In genomic region chr9:128203024-128203841, GRCh38 we compare ENCODE assay signal across 8 cellular contexts. TPM values are rescaled to one million over a fixed set of nuclear protein-coding genes. Genes with fewer than 3 reads are reported as not detected.
DNase-seq lines count a peak whose midpoint lies in the region; ATAC-seq lines count a peak whose summit lies in the region.

Gene DNM1, plus strand, starts transcription at chr9:128203379. Its CDS starts 92 bp downstream, at chr9:128203471.

- H3K9me3 ChIP-seq in endocrine pancreas (ENCODE audit: control insufficient read depth, low read length): no peaks in the 10 kb centered on the region

- peak within 1 kb of the TSS; percentile 93 for H3K56ac ChIP-seq in mesendoderm (ENCODE audit: low read length)

- H3K79me2 ChIP-seq in mesendoderm (ENCODE audit: control insufficient read depth, insufficient read depth, low read length): no peaks in the 10 kb centered on the region

- peak; percentile 71 for ATAC-seq in HG03097 (IDR thresholded peaks at IDR 0.05; ENCODE audit: low FRiP score, unreplicated experiment)

- H2AK5ac ChIP-seq in mesendoderm (ENCODE audit: low read length): no peak within 1 kb of the TSS

- no peak within 1 kb of the TSS for H3K23ac ChIP-seq in mesendoderm (ENCODE audit: low read length)

- peak within 1 kb of the TSS; percentile 81 for H3K4me2 ChIP-seq in mesendoderm (ENCODE audit: low read length)

- H3K79me1 ChIP-seq in mesendoderm (ENCODE audit: low read length): no peaks in the 10 kb centered on the region

- peak within 1 kb of the TSS; percentile 35 for H2BK5ac ChIP-seq in mesendoderm (ENCODE audit: low read length)

- peak within 1 kb of the TSS; percentile 15 for H2BK120ac ChIP-seq in mesendoderm (ENCODE audit: low read depth, low read length)

- peak within 1 kb of the TSS; percentile 37 for H3K4ac ChIP-seq in mesendoderm (ENCODE audit: low read depth, low read length)

- H3K4me3 ChIP-seq in endocrine pancreas (ENCODE audit: control insufficient read depth, insufficient read depth, low read length): no peak within 1 kb of the TSS
- H3K4me3 ChIP-seq in mesendoderm (ENCODE audit: low read length): peak within 1 kb of the TSS; percentile 73

- no CpG with 5 or more reads among the region's 91 CpGs for WGBS in mesendoderm (ENCODE audit: extremely low coverage, insufficient coverage, low lambda C conversion rate)

- peak within 1 kb of the TSS; percentile 84 for H3K27ac ChIP-seq in mesendoderm (ENCODE audit: low read depth, low read length)

- H3K18ac ChIP-seq in mesendoderm (ENCODE audit: low read length): peak within 1 kb of the TSS; percentile 33

- peak within 1 kb of the TSS; percentile 83 for H3K9ac ChIP-seq in endocrine pancreas (ENCODE audit: control insufficient read depth, insufficient read depth, low read length)
- H3K9ac ChIP-seq in mesendoderm (ENCODE audit: low read length): peak within 1 kb of the TSS; percentile 85

- H3K36me3 ChIP-seq in endocrine pancreas (ENCODE audit: control insufficient read depth, insufficient read depth, low read length) (no peaks in the 10 kb centered on the region), mesendoderm (ENCODE audit: control insufficient read depth, insufficient read depth, low read length) (no peaks in the 10 kb centered on the region)

- H2BK15ac ChIP-seq in mesendoderm (replicated peaks; ENCODE audit: low read depth): no peak within 1 kb of the TSS

- H3K27me3 ChIP-seq in endocrine pancreas (ENCODE audit: control insufficient read depth, insufficient read depth, low read length): no peaks in the 10 kb centered on the region
- no peaks in the 10 kb centered on the region for H3K27me3 ChIP-seq in mesendoderm (ENCODE audit: insufficient read depth, low read length, poor library complexity)

- H4K8ac ChIP-seq in mesendoderm (ENCODE audit: low read depth, low read length): no peak within 1 kb of the TSS

- DNase-seq in SIG-M5 treated with dmso at 0.1 percent for 504 hours (lab: John Stamatoyannopoulos, UW; ENCODE audit: unreplicated experiment) (peak; percentile 52), SIG-M5 (lab: John Stamatoyannopoulos, UW) (no peak), NCI-H748 (lab: John Stamatoyannopoulos, UW; ENCODE audit: unreplicated experiment) (peak; percentile 76), mesendoderm (peak; percentile 76)
- peak; percentile 38 to 51 (median 44) for DNase-seq in activated CD8-positive, alpha-beta memory T cell treated with anti-CD3 and anti-CD28 coated beads for 48 hours (ENCODE audit: low read depth in 2 of 3, low spot score in 2 of 3)
- peak; percentile 22 for DNase-seq in stimulated activated CD8-positive, alpha-beta memory T cell treated with anti-CD3 and anti-CD28 coated beads, Interleukin-12 subunit alpha, Interleukin-12 subunit beta, amount 100 ng/mL, for 24 hours (ENCODE audit: extremely low read depth)

- H3K4me1 ChIP-seq in endocrine pancreas (ENCODE audit: control insufficient read depth, insufficient read depth, low read length) (peaks cover 3% of the 10 kb centered on the region), mesendoderm (ENCODE audit: control insufficient read depth, low read depth, low read length) (peaks cover 3% of the 10 kb centered on the region)

- H4K5ac ChIP-seq in mesendoderm (ENCODE audit: low read length): no peak within 1 kb of the TSS

RNA-seq across cellular contexts. Expression of gene DNM1, which starts in this region (rescaled TPM):
- 9.5 TPM for polyA plus RNA-seq in mesendoderm (2013, experiment 1 of 2)
- 8.9 TPM for polyA plus RNA-seq in mesendoderm (2013, experiment 2 of 2)
